1 cellular context compared by ENCODE assay signal in genomic region chr11:64844330-64845124, GRCh38.
TF ChIP-seq lines count a peak whose summit lies in the region.

Gene CDC42BPG, minus strand, starts transcription at chr11:64844653. Its CDS starts 84 bp downstream, at chr11:64844569.

TF ChIP-seq in HCT116, 20 proteins besides CTCF, POLR2A, EP300 and RAD21 (continued from another document):
- TF ChIP-seq YY1 (IDR thresholded peaks at IDR 0.05; ENCODE audit: extremely low read depth, insufficient replicate concordance, low read depth, low read length) (no peak), POLR2AphosphoS5 (IDR thresholded peaks at IDR 0.05; ENCODE audit: low read depth, low read length) (peak; percentile 51), REST (IDR thresholded peaks at IDR 0.05; ENCODE audit: low read depth) (no peak), TCF7L2 (IDR thresholded peaks at IDR 0.05; ENCODE audit: borderline replicate concordance, extremely low read depth, insufficient read depth, insufficient read length) (peak; percentile 28), MAX (IDR thresholded peaks at IDR 0.05) (no peak), SP1 (IDR thresholded peaks at IDR 0.05; ENCODE audit: low read depth) (no peak), EZH2 (IDR thresholded peaks at IDR 0.05) (no peak), JUND (IDR thresholded peaks at IDR 0.05) (no peak), ZFX (IDR thresholded peaks at IDR 0.05) (peak; percentile 27; the same call in 1 of the 2 replicates), EGR1 (IDR thresholded peaks at IDR 0.05; ENCODE audit: low read depth) (no peak), SRF (IDR thresholded peaks at IDR 0.05; ENCODE audit: low read depth) (no peak), CEBPB (IDR thresholded peaks at IDR 0.05; ENCODE audit: low read depth) (no peak)
TF ChIP-seq in HCT116: peak in this region for 3.
